In genomic region chr9:34982352-34982751, GRCh38 we compare ENCODE assay signal across 24 cellular contexts. TPM values are rescaled to one million over a fixed set of nuclear protein-coding genes. Genes with fewer than 3 reads are reported as not detected.
DNase-seq lines count a peak whose midpoint lies in the region; ATAC-seq and TF ChIP-seq lines count a peak whose summit lies in the region.
"Had no signal": no experiment of that assay in that cellular context is flagged by ENCODE, and none has a peak within 500 bp of the region (broad histone marks: within the 10 kb centered on the region; RNA-seq: fewer than 3 reads in every experiment).

No MANE protein-coding gene starts in this region.

- CTCF ChIA-PET in activated CD8-positive, alpha-beta T cell treated with anti-CD3 and anti-CD28 coated beads, Interleukin-2, amount 10 ng/mL, durations not matched to agents 7 days and 5 days (lab: Charles Lee), result interaction anchor here (0.8 to 6.5 kb wide), 7 partner anchors 12 to 222 kb away, joined by 3 to 116 read pairs (median 4); partner anchors contain the start of gene PIGO
- CTCF ChIA-PET in activated CD8-positive, alpha-beta T cell treated with anti-CD3 and anti-CD28 coated beads for 36 hours (lab: Charles Lee), result interaction anchor here (0.9 to 6.8 kb wide), 3 partner anchors 54 to 86 kb away, joined by 3 to 120 read pairs (median 4); a partner anchor contains a TSS
- CTCF ChIA-PET in activated CD4-positive, alpha-beta memory T cell treated with anti-CD3 and anti-CD28 coated beads for 36 hours (lab: Charles Lee), result interaction anchor here (1.7 to 5.0 kb wide), 3 partner anchors 12 to 83 kb away, joined by 6 to 111 read pairs (median 7); no protein-coding TSS in a partner anchor

- no peaks in the 10 kb centered on the region for H3K36me3 Mint-ChIP-seq in activated CD8-positive, alpha-beta T cell treated with anti-CD3 and anti-CD28 coated beads, Interleukin-2, amount 10 ng/mL, durations not matched to agents 7 days and 5 days (ENCODE audit: low read depth)
- no peaks in the 10 kb centered on the region for H3K36me3 Mint-ChIP-seq in activated CD8-positive, alpha-beta T cell treated with anti-CD3 and anti-CD28 coated beads for 36 hours (ENCODE audit: low read depth)
- H3K36me3 Mint-ChIP-seq in activated CD4-positive, alpha-beta memory T cell treated with anti-CD3 and anti-CD28 coated beads for 36 hours, result no peaks in the 10 kb centered on the region
- H3K36me3 Mint-ChIP-seq: CD4-positive, CD25-positive, alpha-beta regulatory T cell had no signal

- H3K4me3 ChIP-seq in coronary artery, result no peak overlapping the region
- H3K4me3 ChIP-seq: gastrocnemius medialis had no signal

- no peak overlapping the region for H3K27ac ChIP-seq in coronary artery
- H3K27ac ChIP-seq: gastrocnemius medialis had no signal

- peaks cover 55% of the 10 kb centered on the region for H3K4me1 Mint-ChIP-seq in activated CD8-positive, alpha-beta T cell treated with anti-CD3 and anti-CD28 coated beads, Interleukin-2, amount 10 ng/mL, durations not matched to agents 7 days and 5 days (ENCODE audit: low read depth)
- H3K4me1 Mint-ChIP-seq in activated CD8-positive, alpha-beta T cell treated with anti-CD3 and anti-CD28 coated beads for 36 hours (ENCODE audit: low read depth), result peaks cover 47% of the 10 kb centered on the region
- peaks cover 48% of the 10 kb centered on the region for H3K4me1 Mint-ChIP-seq in activated CD4-positive, alpha-beta memory T cell treated with anti-CD3 and anti-CD28 coated beads for 36 hours (ENCODE audit: low read depth)

- no peaks in the 10 kb centered on the region for H3K27me3 Mint-ChIP-seq in activated CD8-positive, alpha-beta T cell treated with anti-CD3 and anti-CD28 coated beads, Interleukin-2, amount 10 ng/mL, durations not matched to agents 7 days and 5 days (ENCODE audit: low read depth)
- no peaks in the 10 kb centered on the region for H3K27me3 Mint-ChIP-seq in activated CD8-positive, alpha-beta T cell treated with anti-CD3 and anti-CD28 coated beads for 36 hours
- H3K27me3 Mint-ChIP-seq in activated CD4-positive, alpha-beta memory T cell treated with anti-CD3 and anti-CD28 coated beads for 36 hours, result no peaks in the 10 kb centered on the region
- H3K27me3 Mint-ChIP-seq: CD4-positive, CD25-positive, alpha-beta regulatory T cell had no signal

- intact Hi-C loops in activated CD8-positive, alpha-beta T cell treated with anti-CD3 and anti-CD28 coated beads for 36 hours (cut with micrococcal nuclease), result no loop called here
- intact Hi-C loops in activated CD4-positive, alpha-beta memory T cell treated with anti-CD3 and anti-CD28 coated beads for 36 hours (cut with micrococcal nuclease), result no loop called here

- TF ChIP-seq CTCF in activated CD8-positive, alpha-beta T cell treated with anti-CD3 and anti-CD28 coated beads for 36 hours (IDR thresholded peaks at IDR 0.05), result no peak
- TF ChIP-seq CTCF in coronary artery (IDR thresholded peaks at IDR 0.05), result no peak

- ATAC-seq in activated CD8-positive, alpha-beta T cell treated with anti-CD3 and anti-CD28 coated beads, Interleukin-2, amount 10 ng/mL, durations not matched to agents 7 days and 5 days, result no peak
- no peak for ATAC-seq in activated CD8-positive, alpha-beta T cell treated with anti-CD3 and anti-CD28 coated beads for 36 hours
- ATAC-seq in GM19467 (IDR thresholded peaks at IDR 0.05; ENCODE audit: unreplicated experiment) (no peak), GM18867 (IDR thresholded peaks at IDR 0.05; ENCODE audit: unreplicated experiment) (no peak)
- ATAC-seq: esophagus mucosa, gastrocnemius medialis, Right ventricle myocardium inferior had no signal

- no peak for DNase-seq in activated CD8-positive, alpha-beta T cell treated with anti-CD3 and anti-CD28 coated beads, Interleukin-2, amount 10 ng/mL, durations not matched to agents 7 days and 5 days
- no peak for DNase-seq in activated CD8-positive, alpha-beta T cell treated with anti-CD3 and anti-CD28 coated beads for 36 hours
- DNase-seq in NOMO-1 treated with DMSO at 0.1 percent for 48 hours (lab: John Stamatoyannopoulos, UW; ENCODE audit: unreplicated experiment), result peak; percentile 86
- DNase-seq in coronary artery (ENCODE audit: low spot score), result peak; percentile 63
- DNase-seq in activated CD4-positive, alpha-beta memory T cell treated with anti-CD3 and anti-CD28 coated beads for 36 hours, result no peak
- DNase-seq in NCI-H1092 treated with DMSO at 0.1 percent for 48 hours (lab: John Stamatoyannopoulos, UW), result no peak
- DNase-seq: CD4-positive, CD25-positive, alpha-beta regulatory T cell; effector memory CD4-positive, alpha-beta T cell; gastrocnemius medialis; GDM1; mammary epithelial cell; NCI-H1048; NCI-H2029 treated with DMSO at 0.1 percent for 48 hours; NCI-H510A; NK-92 treated with Interleukin-12 subunit alpha and Interleukin-12 subunit beta, amount 100 ng/mL, for 24 hours; stimulated activated CD4-positive, alpha-beta T cell treated with anti-CD3 and anti-CD28 coated beads, Interleukin-12 subunit alpha, Interleukin-12 subunit beta, amount 100 ng/mL, for 4 hours had no signal

- no peaks in the 10 kb centered on the region for H3K9me3 Mint-ChIP-seq in activated CD8-positive, alpha-beta T cell treated with anti-CD3 and anti-CD28 coated beads, Interleukin-2, amount 10 ng/mL, durations not matched to agents 7 days and 5 days (ENCODE audit: insufficient read depth)
- H3K9me3 Mint-ChIP-seq in activated CD8-positive, alpha-beta T cell treated with anti-CD3 and anti-CD28 coated beads for 36 hours, result no peaks in the 10 kb centered on the region
- no peaks in the 10 kb centered on the region for H3K9me3 Mint-ChIP-seq in activated CD4-positive, alpha-beta memory T cell treated with anti-CD3 and anti-CD28 coated beads for 36 hours
- H3K9me3 Mint-ChIP-seq: activated T-helper 1 cell treated with anti-CD3 and anti-CD28 coated beads, Interleukin-12 subunit alpha, Interleukin-12 subunit beta, Interleukin-2, Interleukin-4 antibody, amounts not matched to agents 30 ng/mL and 10 ng/mL and 1 ng/mL, durations not matched to agents 14 hours and 24 hours and 36 hours; CD4-positive, CD25-positive, alpha-beta regulatory T cell had no signal

- POLR2A ChIA-PET in activated CD8-positive, alpha-beta T cell treated with anti-CD3 and anti-CD28 coated beads, Interleukin-2, amount 10 ng/mL, durations not matched to agents 7 days and 5 days (lab: Charles Lee), result interaction anchor here (0.5 kb wide), 1 partner anchor 27 kb away, joined by 3 read pairs; no protein-coding TSS in a partner anchor
- POLR2A ChIA-PET in activated CD8-positive, alpha-beta T cell treated with anti-CD3 and anti-CD28 coated beads for 36 hours (lab: Charles Lee), result interaction anchor here (1.3 kb wide), 1 partner anchor 120 kb away, joined by 3 read pairs; the partner anchor contains the start of gene STOML2
- POLR2A ChIA-PET in activated CD4-positive, alpha-beta memory T cell treated with anti-CD3 and anti-CD28 coated beads for 36 hours (lab: Charles Lee), result no interaction called here

- H3K27ac Mint-ChIP-seq in activated CD8-positive, alpha-beta T cell treated with anti-CD3 and anti-CD28 coated beads, Interleukin-2, amount 10 ng/mL, durations not matched to agents 7 days and 5 days, result peak overlapping the region; percentile 59
- H3K27ac Mint-ChIP-seq in activated CD8-positive, alpha-beta T cell treated with anti-CD3 and anti-CD28 coated beads for 36 hours, result no peak overlapping the region
- H3K27ac Mint-ChIP-seq in activated CD4-positive, alpha-beta memory T cell treated with anti-CD3 and anti-CD28 coated beads for 36 hours, result no peak overlapping the region
- H3K27ac Mint-ChIP-seq: activated T-helper 1 cell treated with anti-CD3 and anti-CD28 coated beads, Interleukin-12 subunit alpha, Interleukin-12 subunit beta, Interleukin-2, Interleukin-4 antibody, amounts not matched to agents 30 ng/mL and 10 ng/mL and 1 ng/mL, durations not matched to agents 14 hours and 24 hours and 36 hours had no signal

- H3K4me3 Mint-ChIP-seq in activated CD8-positive, alpha-beta T cell treated with anti-CD3 and anti-CD28 coated beads, Interleukin-2, amount 10 ng/mL, durations not matched to agents 7 days and 5 days, result no peak overlapping the region
- no peak overlapping the region for H3K4me3 Mint-ChIP-seq in activated CD8-positive, alpha-beta T cell treated with anti-CD3 and anti-CD28 coated beads for 36 hours
- no peak overlapping the region for H3K4me3 Mint-ChIP-seq in activated CD4-positive, alpha-beta memory T cell treated with anti-CD3 and anti-CD28 coated beads for 36 hours
- H3K4me3 Mint-ChIP-seq: activated T-helper 1 cell treated with anti-CD3 and anti-CD28 coated beads, Interleukin-12 subunit alpha, Interleukin-12 subunit beta, Interleukin-2, Interleukin-4 antibody, amounts not matched to agents 30 ng/mL and 10 ng/mL and 1 ng/mL, durations not matched to agents 14 hours and 24 hours and 36 hours had no signal

RNA-seq across cellular contexts. Expression of gene DNAJB5, which starts 7.2 kb away (rescaled TPM):
- total RNA-seq in activated CD8-positive, alpha-beta T cell treated with anti-CD3 and anti-CD28 coated beads, Interleukin-2, amount 10 ng/mL, durations not matched to agents 7 days and 5 days, result 1 to 10 TPM; 5.1 to 5.5 TPM
- 10 to 100 TPM; 14.6 to 16.4 TPM for total RNA-seq in activated CD8-positive, alpha-beta T cell treated with anti-CD3 and anti-CD28 coated beads for 36 hours
- total RNA-seq in activated CD4-positive, alpha-beta memory T cell treated with anti-CD3 and anti-CD28 coated beads for 36 hours, result 10 to 100 TPM; 11.5 to 12.0 TPM

RNA-seq across cellular contexts. Expression of gene PHF24, which starts 24.3 kb away (rescaled TPM):
- total RNA-seq in activated CD8-positive, alpha-beta T cell treated with anti-CD3 and anti-CD28 coated beads, Interleukin-2, amount 10 ng/mL, durations not matched to agents 7 days and 5 days, result not detected
- under 1 TPM in 1 of 2 experiments, not detected in 1; 0.11 TPM for total RNA-seq in activated CD8-positive, alpha-beta T cell treated with anti-CD3 and anti-CD28 coated beads for 36 hours
- total RNA-seq in activated CD4-positive, alpha-beta memory T cell treated with anti-CD3 and anti-CD28 coated beads for 36 hours, result under 1 TPM in 1 of 2 experiments, not detected in 1; 0.12 TPM
- total RNA-seq: activated CD8-positive, alpha-beta memory T cell treated with anti-CD3 and anti-CD28 coated beads for 36 hours; CD4-positive, CD25-positive, alpha-beta regulatory T cell; osteocyte; T-helper 2 cell treated with Interferon-gamma antibody and Interleukin-4, amounts not matched to agents 100 ng/mL and 5 ng/mL, for 36 hours had no signal

Comparison
In these comparisons a context has a peak if more than half of its experiments do, and no peak if none do; other contexts are left out.
1. DNase-seq: peak in NOMO-1 treated with DMSO at 0.1 percent for 48 hours (single experiment) and coronary artery (single experiment); none in activated CD8-positive, alpha-beta T cell treated with anti-CD3 and anti-CD28 coated beads, Interleukin-2, amount 10 ng/mL, durations not matched to agents 7 days and 5 days (single experiment), activated CD8-positive, alpha-beta T cell treated with anti-CD3 and anti-CD28 coated beads for 36 hours (single experiment), activated CD4-positive, alpha-beta memory T cell treated with anti-CD3 and anti-CD28 coated beads for 36 hours (single experiment) and NCI-H1092 treated with DMSO at 0.1 percent for 48 hours (single experiment).